Comparison of ENCODE assay signal across 12 cellular contexts in genomic region chr11:119470316-119471266, GRCh38. TPM values are rescaled to one million over a fixed set of nuclear protein-coding genes. Genes with fewer than 3 reads are reported as not detected.
A peak's percentile ranks its signal among the peaks of the same experiment; 100 is the strongest.
DNase-seq lines count a peak whose midpoint lies in the region; ATAC-seq and TF ChIP-seq lines count a peak whose summit lies in the region.
"Had no signal": no experiment of that assay in that cellular context is flagged by ENCODE, and none has a peak within 500 bp of the region (broad histone marks: within the 10 kb centered on the region; RNA-seq: fewer than 3 reads in every experiment).

No MANE protein-coding gene starts in this region.

- peaks cover 53% of the 10 kb centered on the region for H3K27me3 Mint-ChIP-seq in activated T-cell treated with anti-CD3 and anti-CD28 coated beads, Interleukin-2, amount 50 U/mL, for 4 hours (ENCODE audit: low read depth)

- peaks cover 23% of the 10 kb centered on the region for H3K9me3 Mint-ChIP-seq in activated T-cell treated with anti-CD3 and anti-CD28 coated beads, Interleukin-2, amount 50 U/mL, for 4 hours

- ATAC-seq in SK-N-SH treated with all-trans-retinoic acid at 6 μM for 48 hours (peak; percentile 89), GM18519 (IDR thresholded peaks at IDR 0.05; ENCODE audit: low FRiP score, unreplicated experiment) (no peak), HG02981 (IDR thresholded peaks at IDR 0.05; ENCODE audit: unreplicated experiment) (no peak), HG02852 (IDR thresholded peaks at IDR 0.05; ENCODE audit: unreplicated experiment) (no peak)
- ATAC-seq in activated T-cell treated with anti-CD3 and anti-CD28 coated beads, Interleukin-2, amount 50 U/mL, for 4 hours, result no peak

- no peak overlapping the region for H3K4me3 ChIP-seq in skeletal muscle cell (ENCODE audit: low read depth, low read length)
- H3K4me3 ChIP-seq: SK-N-MC had no signal

- DNase-seq in EL (peak; percentile 88), fibroblast of peridontal ligament (ENCODE audit: extremely low read depth) (peak; percentile 94), skeletal muscle cell (ENCODE audit: low read depth) (peak; percentile 88)
- no peak for DNase-seq in activated T-cell treated with anti-CD3 and anti-CD28 coated beads, Interleukin-2, amount 50 U/mL, for 4 hours
- DNase-seq: DMS53, NCI-H2171 had no signal

- no peaks in the 10 kb centered on the region for H3K4me1 Mint-ChIP-seq in activated T-cell treated with anti-CD3 and anti-CD28 coated beads, Interleukin-2, amount 50 U/mL, for 4 hours (ENCODE audit: low read depth)
- H3K4me1 Mint-ChIP-seq: IgD-negative memory B cell had no signal

- H3K4me3 Mint-ChIP-seq in activated T-cell treated with anti-CD3 and anti-CD28 coated beads, Interleukin-2, amount 50 U/mL, for 4 hours, result no peak overlapping the region
- H3K4me3 Mint-ChIP-seq: IgD-negative memory B cell had no signal

- H3K36me3 Mint-ChIP-seq in activated T-cell treated with anti-CD3 and anti-CD28 coated beads, Interleukin-2, amount 50 U/mL, for 4 hours (ENCODE audit: insufficient read depth), result no peaks in the 10 kb centered on the region

TF ChIP-seq in SK-N-SH treated with all-trans-retinoic acid at 6 μM for 48 hours, 23 proteins besides CTCF, POLR2A, EP300 and RAD21:
- TF ChIP-seq ESRRG (CRISPR knock-in tag; IDR thresholded peaks at IDR 0.05), result no peak
- no peak for TF ChIP-seq ZFP3 (CRISPR knock-in tag; IDR thresholded peaks at IDR 0.05)
- TF ChIP-seq ZNF565 (CRISPR knock-in tag; conservative IDR thresholded peaks at IDR 0.05; ENCODE audit: low read depth), result no peak
- TF ChIP-seq CSDC2 (CRISPR knock-in tag; IDR thresholded peaks at IDR 0.05), result no peak
- no peak for TF ChIP-seq TCF4 (CRISPR knock-in tag; IDR thresholded peaks at IDR 0.05; ENCODE audit: borderline replicate concordance)
- no peak for TF ChIP-seq ISL1 (CRISPR knock-in tag; IDR thresholded peaks at IDR 0.05)
- TF ChIP-seq CSRNP3 (CRISPR knock-in tag; IDR thresholded peaks at IDR 0.05), result no peak
- TF ChIP-seq, protein P1, sequence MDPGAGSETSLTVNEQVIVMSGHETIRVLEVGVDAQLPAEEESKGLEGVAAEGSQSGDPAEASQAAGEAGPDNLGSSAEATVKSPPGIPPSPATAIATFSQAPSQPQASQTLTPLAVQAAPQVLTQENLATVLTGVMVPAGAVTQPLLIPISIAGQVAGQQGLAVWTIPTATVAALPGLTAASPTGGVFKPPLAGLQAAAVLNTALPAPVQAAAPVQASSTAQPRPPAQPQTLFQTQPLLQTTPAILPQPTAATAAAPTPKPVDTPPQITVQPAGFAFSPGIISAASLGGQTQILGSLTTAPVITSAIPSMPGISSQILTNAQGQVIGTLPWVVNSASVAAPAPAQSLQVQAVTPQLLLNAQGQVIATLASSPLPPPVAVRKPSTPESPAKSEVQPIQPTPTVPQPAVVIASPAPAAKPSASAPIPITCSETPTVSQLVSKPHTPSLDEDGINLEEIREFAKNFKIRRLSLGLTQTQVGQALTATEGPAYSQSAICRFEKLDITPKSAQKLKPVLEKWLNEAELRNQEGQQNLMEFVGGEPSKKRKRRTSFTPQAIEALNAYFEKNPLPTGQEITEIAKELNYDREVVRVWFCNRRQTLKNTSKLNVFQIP (CRISPR knock-in tag; IDR thresholded peaks at IDR 0.05; ENCODE audit: borderline replicate concordance, low read depth), result no peak
- no peak for TF ChIP-seq OSR1 (CRISPR knock-in tag; IDR thresholded peaks at IDR 0.05)
- TF ChIP-seq PPARA (CRISPR knock-in tag; IDR thresholded peaks at IDR 0.05; ENCODE audit: borderline replicate concordance), result no peak
- TF ChIP-seq RARB (CRISPR knock-in tag; IDR thresholded peaks at IDR 0.05), result no peak
- TF ChIP-seq GLIS3 (CRISPR knock-in tag; IDR thresholded peaks at IDR 0.05), result no peak
- no peak for TF ChIP-seq ZNF8 (CRISPR knock-in tag; IDR thresholded peaks at IDR 0.05)
- TF ChIP-seq ZFP30 (CRISPR knock-in tag; IDR thresholded peaks at IDR 0.05), result no peak
- TF ChIP-seq, protein P2, sequence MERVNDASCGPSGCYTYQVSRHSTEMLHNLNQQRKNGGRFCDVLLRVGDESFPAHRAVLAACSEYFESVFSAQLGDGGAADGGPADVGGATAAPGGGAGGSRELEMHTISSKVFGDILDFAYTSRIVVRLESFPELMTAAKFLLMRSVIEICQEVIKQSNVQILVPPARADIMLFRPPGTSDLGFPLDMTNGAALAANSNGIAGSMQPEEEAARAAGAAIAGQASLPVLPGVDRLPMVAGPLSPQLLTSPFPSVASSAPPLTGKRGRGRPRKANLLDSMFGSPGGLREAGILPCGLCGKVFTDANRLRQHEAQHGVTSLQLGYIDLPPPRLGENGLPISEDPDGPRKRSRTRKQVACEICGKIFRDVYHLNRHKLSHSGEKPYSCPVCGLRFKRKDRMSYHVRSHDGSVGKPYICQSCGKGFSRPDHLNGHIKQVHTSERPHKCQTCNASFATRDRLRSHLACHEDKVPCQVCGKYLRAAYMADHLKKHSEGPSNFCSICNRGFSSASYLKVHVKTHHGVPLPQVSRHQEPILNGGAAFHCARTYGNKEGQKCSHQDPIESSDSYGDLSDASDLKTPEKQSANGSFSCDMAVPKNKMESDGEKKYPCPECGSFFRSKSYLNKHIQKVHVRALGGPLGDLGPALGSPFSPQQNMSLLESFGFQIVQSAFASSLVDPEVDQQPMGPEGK (CRISPR knock-in tag; IDR thresholded peaks at IDR 0.05; ENCODE audit: borderline replicate concordance), result no peak
- TF ChIP-seq BACH2 (CRISPR knock-in tag; IDR thresholded peaks at IDR 0.05; ENCODE audit: borderline replicate concordance), result no peak
- TF ChIP-seq SNAI2 (CRISPR knock-in tag; IDR thresholded peaks at IDR 0.05), result no peak
- no peak for TF ChIP-seq TOX (CRISPR knock-in tag; IDR thresholded peaks at IDR 0.05; ENCODE audit: borderline replicate concordance)
- TF ChIP-seq, protein P3, sequence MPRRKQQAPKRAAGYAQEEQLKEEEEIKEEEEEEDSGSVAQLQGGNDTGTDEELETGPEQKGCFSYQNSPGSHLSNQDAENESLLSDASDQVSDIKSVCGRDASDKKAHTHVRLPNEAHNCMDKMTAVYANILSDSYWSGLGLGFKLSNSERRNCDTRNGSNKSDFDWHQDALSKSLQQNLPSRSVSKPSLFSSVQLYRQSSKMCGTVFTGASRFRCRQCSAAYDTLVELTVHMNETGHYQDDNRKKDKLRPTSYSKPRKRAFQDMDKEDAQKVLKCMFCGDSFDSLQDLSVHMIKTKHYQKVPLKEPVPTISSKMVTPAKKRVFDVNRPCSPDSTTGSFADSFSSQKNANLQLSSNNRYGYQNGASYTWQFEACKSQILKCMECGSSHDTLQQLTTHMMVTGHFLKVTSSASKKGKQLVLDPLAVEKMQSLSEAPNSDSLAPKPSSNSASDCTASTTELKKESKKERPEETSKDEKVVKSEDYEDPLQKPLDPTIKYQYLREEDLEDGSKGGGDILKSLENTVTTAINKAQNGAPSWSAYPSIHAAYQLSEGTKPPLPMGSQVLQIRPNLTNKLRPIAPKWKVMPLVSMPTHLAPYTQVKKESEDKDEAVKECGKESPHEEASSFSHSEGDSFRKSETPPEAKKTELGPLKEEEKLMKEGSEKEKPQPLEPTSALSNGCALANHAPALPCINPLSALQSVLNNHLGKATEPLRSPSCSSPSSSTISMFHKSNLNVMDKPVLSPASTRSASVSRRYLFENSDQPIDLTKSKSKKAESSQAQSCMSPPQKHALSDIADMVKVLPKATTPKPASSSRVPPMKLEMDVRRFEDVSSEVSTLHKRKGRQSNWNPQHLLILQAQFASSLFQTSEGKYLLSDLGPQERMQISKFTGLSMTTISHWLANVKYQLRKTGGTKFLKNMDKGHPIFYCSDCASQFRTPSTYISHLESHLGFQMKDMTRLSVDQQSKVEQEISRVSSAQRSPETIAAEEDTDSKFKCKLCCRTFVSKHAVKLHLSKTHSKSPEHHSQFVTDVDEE (CRISPR knock-in tag; IDR thresholded peaks at IDR 0.05), result no peak
- TF ChIP-seq, protein P4, sequence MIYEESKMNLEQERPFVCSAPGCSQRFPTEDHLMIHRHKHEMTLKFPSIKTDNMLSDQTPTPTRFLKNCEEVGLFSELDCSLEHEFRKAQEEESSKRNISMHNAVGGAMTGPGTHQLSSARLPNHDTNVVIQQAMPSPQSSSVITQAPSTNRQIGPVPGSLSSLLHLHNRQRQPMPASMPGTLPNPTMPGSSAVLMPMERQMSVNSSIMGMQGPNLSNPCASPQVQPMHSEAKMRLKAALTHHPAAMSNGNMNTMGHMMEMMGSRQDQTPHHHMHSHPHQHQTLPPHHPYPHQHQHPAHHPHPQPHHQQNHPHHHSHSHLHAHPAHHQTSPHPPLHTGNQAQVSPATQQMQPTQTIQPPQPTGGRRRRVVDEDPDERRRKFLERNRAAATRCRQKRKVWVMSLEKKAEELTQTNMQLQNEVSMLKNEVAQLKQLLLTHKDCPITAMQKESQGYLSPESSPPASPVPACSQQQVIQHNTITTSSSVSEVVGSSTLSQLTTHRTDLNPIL (CRISPR knock-in tag; IDR thresholded peaks at IDR 0.05; ENCODE audit: low read depth), result no peak

RNA-seq across cellular contexts. Expression of gene THY1, which starts 47.6 kb away (rescaled TPM):
- total RNA-seq in activated T-cell treated with anti-CD3 and anti-CD28 coated beads, Interleukin-2, amount 50 U/mL, for 4 hours, result under 1 TPM; 0.35 to 0.52 (median 0.40) TPM
